In the genomic region with DNA sequence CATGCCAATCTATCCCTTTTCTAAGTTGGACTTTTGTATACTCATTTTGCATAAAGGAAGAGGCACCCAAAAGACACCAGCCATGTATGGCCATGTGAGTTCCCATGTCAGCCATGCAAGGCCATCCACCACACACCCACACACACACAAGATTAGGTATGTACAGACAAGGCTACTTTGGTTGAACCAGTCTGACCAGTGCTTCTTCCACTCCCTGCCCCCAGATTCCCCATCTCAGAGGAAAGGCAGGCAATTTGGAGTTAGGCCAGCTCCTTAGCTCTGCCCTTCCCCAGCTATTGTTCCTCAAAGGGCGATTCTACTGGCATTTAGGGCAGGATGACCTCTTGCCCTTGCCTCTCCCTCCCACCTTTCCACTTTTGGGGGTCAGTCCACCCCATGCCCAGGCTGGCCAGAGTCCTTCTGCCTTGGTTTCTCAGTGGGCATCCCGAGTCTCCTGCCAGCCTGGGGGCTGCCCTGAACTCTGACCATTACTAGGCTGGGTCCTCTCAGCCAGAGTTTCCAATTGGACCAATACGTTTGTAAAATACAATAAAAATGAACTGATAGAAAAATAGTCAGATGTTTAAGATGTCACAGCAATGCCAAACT, we compare ENCODE assay signal across 20 cellular contexts.
DNase-seq lines count a peak whose midpoint lies in the region; ATAC-seq and TF ChIP-seq lines count a peak whose summit lies in the region.
"Had no signal": no experiment of that assay in that cellular context is flagged by ENCODE, and none has a peak within 500 bp of the region (broad histone marks: within the 10 kb centered on the region; RNA-seq: fewer than 3 reads in every experiment).

No MANE protein-coding gene starts in this region.

- H2BK12ac ChIP-seq in mesenchymal stem cell (ENCODE audit: low read length in 2 of 2), result no peak overlapping the region

- H3K79me1 ChIP-seq in mesenchymal stem cell (replicated peaks; ENCODE audit: low read length, poor library complexity, severe bottlenecking), result no peaks in the 10 kb centered on the region

- H3K4me1 Mint-ChIP-seq in HFFc6 (ENCODE audit: low read depth), result no peaks in the 10 kb centered on the region
- H3K4me1 Mint-ChIP-seq: T-helper 17 cell had no signal

- H4K8ac ChIP-seq in mesenchymal stem cell (ENCODE audit: low read length), result no peak overlapping the region

- no peak overlapping the region for H3K18ac ChIP-seq in mesenchymal stem cell (ENCODE audit: low read depth in 1 of 2, low read length in 2 of 2)

- H3K27me3 ChIP-seq in foreskin keratinocyte (no peaks in the 10 kb centered on the region), mesenchymal stem cell (ENCODE audit: control insufficient read depth in 1 of 2, insufficient read depth in 1 of 2, low read length in 2 of 2) (peaks cover 13 to 33% of the 10 kb centered on the region in 2 experiments)
- H3K27me3 ChIP-seq: body of pancreas, SJSA1 had no signal

- no peaks in the 10 kb centered on the region for H3K4me1 ChIP-seq in foreskin keratinocyte
- H3K4me1 ChIP-seq in mesenchymal stem cell (ENCODE audit: control insufficient read depth, insufficient read depth, low read depth, low read length), result no peaks in the 10 kb centered on the region
- H3K4me1 ChIP-seq: body of pancreas had no signal

- TF ChIP-seq CTCF in foreskin keratinocyte (conservative IDR thresholded peaks at IDR 0.05), result no peak
- no peak for TF ChIP-seq CTCF in HFFc6 (IDR thresholded peaks at IDR 0.05)

- no peak overlapping the region for H2BK120ac ChIP-seq in mesenchymal stem cell (ENCODE audit: low read depth, low read length)

- no peaks in the 10 kb centered on the region for H3K36me3 Mint-ChIP-seq in HFFc6 (ENCODE audit: low read depth)
- H3K36me3 Mint-ChIP-seq: activated naive CD8-positive, alpha-beta T cell; CD8-positive, alpha-beta T cell had no signal

- ATAC-seq in foreskin keratinocyte, result peak; percentile 25
- ATAC-seq: body of pancreas; CD8-positive, alpha-beta T cell; K562; T-helper 17 cell had no signal

- H2BK15ac ChIP-seq in mesenchymal stem cell (ENCODE audit: low read depth, poor library complexity, severe bottlenecking), result no peak overlapping the region

- H3K4me3 ChIP-seq in mesenchymal stem cell (ENCODE audit: insufficient read depth in 1 of 2, low read depth in 1 of 2, low read length in 2 of 2), result no peak overlapping the region
- H3K4me3 ChIP-seq: body of pancreas, K562, SJSA1 had no signal

- no peaks in the 10 kb centered on the region for H3K9me3 Mint-ChIP-seq in HFFc6
- H3K9me3 Mint-ChIP-seq: CD8-positive, alpha-beta T cell had no signal

- no peak overlapping the region for H2AFZ ChIP-seq in mesenchymal stem cell (ENCODE audit: low read depth, low read length)

- DNase-seq in ELF-1 (ENCODE audit: low read depth, low spot score) (peak; percentile 57), NCI-H2029 treated with DMSO at 0.1 percent for 48 hours (lab: John Stamatoyannopoulos, UW) (peak; percentile 66), foreskin keratinocyte (peak; percentile 11 to 60), renal cortical epithelial cell (ENCODE audit: low read depth) (peak; percentile 36), NCI-H1930 (lab: John Stamatoyannopoulos, UW) (no peak), mesenchymal stem cell (no peak), HFFc6 (no peak)
- DNase-seq: activated T-cell treated with anti-CD3 and anti-CD28 coated beads, Interleukin-2, amount 50 U/mL, for 48 hours; CD8-positive, alpha-beta T cell; DMS79; HCEC 1CT; NCI-H774; OCI-M1; substantia nigra; T-helper 17 cell had no signal

- no peak overlapping the region for H3K4ac ChIP-seq in mesenchymal stem cell (ENCODE audit: low read depth in 1 of 2, low read length in 2 of 2)

- H3K27ac ChIP-seq in foreskin keratinocyte (no peak overlapping the region), mesenchymal stem cell (ENCODE audit: low read length, poor library complexity, severe bottlenecking) (no peak overlapping the region)
- H3K27ac ChIP-seq: body of pancreas, neutrophil, SJSA1 had no signal

- H3K27me3 Mint-ChIP-seq in HFFc6 (ENCODE audit: insufficient read depth), result peaks cover 47% of the 10 kb centered on the region
- H3K27me3 Mint-ChIP-seq: activated naive CD8-positive, alpha-beta T cell had no signal

- no peaks in the 10 kb centered on the region for H3K36me3 ChIP-seq in mesenchymal stem cell (ENCODE audit: control insufficient read depth in 1 of 2, insufficient read depth in 2 of 2, low read depth in 1 of 2, low read length in 2 of 2)
- H3K36me3 ChIP-seq: neutrophil, SJSA1 had no signal

- 66% methylated on average over 2 of the region's 3 CpGs for WGBS in mesenchymal stem cell

- no peak overlapping the region for H3K9ac ChIP-seq in mesenchymal stem cell (ENCODE audit: low read length)

- H3K4me3 Mint-ChIP-seq in HFFc6, result no peak overlapping the region
- H3K4me3 Mint-ChIP-seq: activated naive CD8-positive, alpha-beta T cell; CD8-positive, alpha-beta T cell; T-helper 17 cell had no signal

- no peak overlapping the region for H3K4me2 ChIP-seq in mesenchymal stem cell (ENCODE audit: low read length, poor library complexity, severe bottlenecking)

- H3K27ac Mint-ChIP-seq in HFFc6, result no peak overlapping the region
- H3K27ac Mint-ChIP-seq: activated naive CD8-positive, alpha-beta T cell; CD8-positive, alpha-beta T cell; T-helper 17 cell had no signal

- H2AK5ac ChIP-seq in mesenchymal stem cell (ENCODE audit: low read length, severe bottlenecking), result no peak overlapping the region

- H3K14ac ChIP-seq in mesenchymal stem cell (ENCODE audit: low read length in 2 of 2), result peak overlapping the region in 1 of 2 experiments; percentile 56

- no peak overlapping the region for H2BK5ac ChIP-seq in mesenchymal stem cell (ENCODE audit: low read depth, low read length, poor library complexity, severe bottlenecking)

- no peak overlapping the region for H3K23ac ChIP-seq in mesenchymal stem cell (ENCODE audit: low read length in 2 of 2)

- H3K9me3 ChIP-seq in mesenchymal stem cell (ENCODE audit: control insufficient read depth, low read length), result no peaks in the 10 kb centered on the region
- H3K9me3 ChIP-seq: body of pancreas, neutrophil, SJSA1 had no signal

- no peak overlapping the region for H4K91ac ChIP-seq in mesenchymal stem cell (ENCODE audit: low read length)

Comparison
In these comparisons a context has a peak if more than half of its experiments do, and no peak if none do; other contexts are left out.
1. DNase-seq: peak in ELF-1 (single experiment), NCI-H2029 treated with DMSO at 0.1 percent for 48 hours (single experiment), foreskin keratinocyte (2 of 2) and renal cortical epithelial cell (single experiment); none in NCI-H1930 (0 of 2), mesenchymal stem cell (single experiment) and HFFc6 (single experiment).